17 cellular contexts compared by ENCODE assay signal in genomic region chr17:3763777-3764170, GRCh38. TPM values are rescaled to one million over a fixed set of nuclear protein-coding genes. Genes with fewer than 3 reads are reported as not detected.
A peak's percentile ranks its signal among the peaks of the same experiment; 100 is the strongest.
DNase-seq lines count a peak whose midpoint lies in the region; ATAC-seq and TF ChIP-seq lines count a peak whose summit lies in the region.
"Had no signal": no experiment of that assay in that cellular context is flagged by ENCODE, and none has a peak within 500 bp of the region (broad histone marks: within the 10 kb centered on the region; RNA-seq: fewer than 3 reads in every experiment).

No MANE protein-coding gene starts in this region.

- DNase-seq in Daoy (ENCODE audit: low read depth) (peak; percentile 29), memory B cell (ENCODE audit: low spot score in 2 of 2) (no peak), SK-N-SH (no peak), WTC11 (ENCODE audit: low spot score) (no peak)
- no peak for DNase-seq in activated T-helper 1 cell treated with anti-CD3 and anti-CD28 coated beads, Interleukin-12 subunit alpha, Interleukin-12 subunit beta, Interleukin-2, Interleukin-4 antibody, amounts not matched to agents 30 ng/mL and 10 ng/mL and 1 ng/mL, durations not matched to agents 14 hours and 24 hours and 36 hours (ENCODE audit: low spot score)
- DNase-seq in stimulated activated CD8-positive, alpha-beta memory T cell treated with anti-CD3 and anti-CD28 coated beads, Interleukin-4, amount 100 ng/mL, for 48 hours: no peak
- DNase-seq: AML-193; caudate nucleus; islet precursor cell; MG63; NCI-H2081; NCI-H774; stimulated activated CD4-positive, alpha-beta T cell treated with anti-CD3 and anti-CD28 coated beads, Interleukin-12 subunit alpha, Interleukin-12 subunit beta, amount 100 ng/mL, for 4 hours had no signal

- H3K27me3 ChIP-seq in BLaER1 treated with 17β-estradiol and CSF1 and Interleukin-3, amounts not matched to agents 10 nM and 100 nM: no peaks in the 10 kb centered on the region
- no peaks in the 10 kb centered on the region for H3K27me3 ChIP-seq in SK-N-SH (ENCODE audit: insufficient read depth)
- H3K27me3 ChIP-seq: MG63 had no signal

- H3K27me3 Mint-ChIP-seq in activated T-helper 1 cell treated with anti-CD3 and anti-CD28 coated beads, Interleukin-12 subunit alpha, Interleukin-12 subunit beta, Interleukin-2, Interleukin-4 antibody, amounts not matched to agents 30 ng/mL and 10 ng/mL and 1 ng/mL, durations not matched to agents 14 hours and 24 hours and 36 hours (ENCODE audit: insufficient read depth): peaks cover 2% of the 10 kb centered on the region
- H3K27me3 Mint-ChIP-seq in memory B cell (no peaks in the 10 kb centered on the region), WTC11 (ENCODE audit: low read depth) (peaks cover 3% of the 10 kb centered on the region)

- peak overlapping the region; percentile 96 for H3K27ac Mint-ChIP-seq in activated T-helper 1 cell treated with anti-CD3 and anti-CD28 coated beads, Interleukin-12 subunit alpha, Interleukin-12 subunit beta, Interleukin-2, Interleukin-4 antibody, amounts not matched to agents 30 ng/mL and 10 ng/mL and 1 ng/mL, durations not matched to agents 14 hours and 24 hours and 36 hours
- peak overlapping the region; percentile 58 for H3K27ac Mint-ChIP-seq in memory B cell
- no peak overlapping the region for H3K27ac Mint-ChIP-seq in WTC11
- H3K27ac Mint-ChIP-seq: mesothelial cell of epicardium had no signal

- H3K27ac ChIP-seq in BLaER1 treated with 17β-estradiol and CSF1 and Interleukin-3, amounts not matched to agents 10 nM and 100 nM: peak overlapping the region in 5 of 11 experiments; percentile 0 to 95 (median 83); a peak in 7 of 22 replicates
- no peak overlapping the region for H3K27ac ChIP-seq in SK-N-SH (ENCODE audit: low read depth in 2 of 2, low read length in 1 of 2)
- H3K27ac ChIP-seq: parathyroid adenoma had no signal

- H3K36me3 Mint-ChIP-seq in activated T-helper 1 cell treated with anti-CD3 and anti-CD28 coated beads, Interleukin-12 subunit alpha, Interleukin-12 subunit beta, Interleukin-2, Interleukin-4 antibody, amounts not matched to agents 30 ng/mL and 10 ng/mL and 1 ng/mL, durations not matched to agents 14 hours and 24 hours and 36 hours (ENCODE audit: low read depth): peaks cover 24% of the 10 kb centered on the region
- H3K36me3 Mint-ChIP-seq in memory B cell (peaks cover 5% of the 10 kb centered on the region), WTC11 (peaks cover 19% of the 10 kb centered on the region)
- H3K36me3 Mint-ChIP-seq: mesothelial cell of epicardium had no signal

- 36% methylated on average over 3 of the region's 3 CpGs for WGBS in SK-N-SH (ENCODE audit: low lambda C conversion rate)

- H3K4me1 Mint-ChIP-seq in activated T-helper 1 cell treated with anti-CD3 and anti-CD28 coated beads, Interleukin-12 subunit alpha, Interleukin-12 subunit beta, Interleukin-2, Interleukin-4 antibody, amounts not matched to agents 30 ng/mL and 10 ng/mL and 1 ng/mL, durations not matched to agents 14 hours and 24 hours and 36 hours (ENCODE audit: low read depth): peaks cover 57% of the 10 kb centered on the region
- H3K4me1 Mint-ChIP-seq in memory B cell: peaks cover 11% of the 10 kb centered on the region
- H3K4me1 Mint-ChIP-seq in WTC11: no peaks in the 10 kb centered on the region; the same call in 1 of the 2 replicates
- H3K4me1 Mint-ChIP-seq: mesothelial cell of epicardium had no signal

- no peak overlapping the region for H2AFZ ChIP-seq in SK-N-SH (ENCODE audit: low read depth)
- H2AFZ ChIP-seq: parathyroid adenoma had no signal

- no peak for ATAC-seq in memory B cell (ENCODE audit: low read depth)
- ATAC-seq in WTC11: no peak
- no peak for ATAC-seq in GM18502 (IDR thresholded peaks at IDR 0.05; ENCODE audit: poor library complexity, unreplicated experiment)

- no peaks in the 10 kb centered on the region for H3K9me2 ChIP-seq in SK-N-SH

- no peaks in the 10 kb centered on the region for H3K79me2 ChIP-seq in SK-N-SH (ENCODE audit: insufficient read depth)
- H3K79me2 ChIP-seq: parathyroid adenoma had no signal

- H3K36me3 ChIP-seq in BLaER1 treated with 17β-estradiol and CSF1 and Interleukin-3, amounts not matched to agents 10 nM and 100 nM: no peaks in the 10 kb centered on the region
- no peaks in the 10 kb centered on the region for H3K36me3 ChIP-seq in SK-N-SH (replicated peaks in 1 of 2; ENCODE audit: control insufficient read depth in 1 of 2, insufficient read depth in 2 of 2, low read length in 1 of 2)
- H3K36me3 ChIP-seq: MG63 had no signal

- H3F3A ChIP-seq in SK-N-SH (replicated peaks; ENCODE audit: insufficient read depth): no peaks in the 10 kb centered on the region

- H4K20me1 ChIP-seq in BLaER1 treated with 17β-estradiol and CSF1 and Interleukin-3, amounts not matched to agents 10 nM and 100 nM: no peaks in the 10 kb centered on the region; a peak in 1 of 22 replicates
- H4K20me1 ChIP-seq in SK-N-SH (ENCODE audit: insufficient read depth): no peaks in the 10 kb centered on the region

- no peak overlapping the region for H3K4me3 ChIP-seq in BLaER1 treated with 17β-estradiol and CSF1 and Interleukin-3, amounts not matched to agents 10 nM and 100 nM
- no peak overlapping the region for H3K4me3 ChIP-seq in SK-N-SH (ENCODE audit: low read depth in 2 of 2, low read length in 1 of 2)
- H3K4me3 ChIP-seq: MG63 had no signal

- POLR2A ChIA-PET in SK-N-SH (lab: Yijun Ruan, JAX) (no interaction called here), WTC11 (lab: Charles Lee) (interaction anchor here (0.9 kb wide), 1 partner anchor 9 kb away, joined by 4 read pairs; no protein-coding TSS in a partner anchor)

- peaks cover 0 to 16% (median 11%) of the 10 kb centered on the region in 11 experiments; a peak in 18 of 22 replicates for H3K9me3 ChIP-seq in BLaER1 treated with 17β-estradiol and CSF1 and Interleukin-3, amounts not matched to agents 10 nM and 100 nM (replicated peaks in 1 of 11)
- H3K9me3 ChIP-seq in SK-N-SH: no peaks in the 10 kb centered on the region
- H3K9me3 ChIP-seq: MG63 had no signal

- CTCF ChIA-PET in SK-N-SH (lab: Yijun Ruan, JAX) (interaction anchor here (1.5 kb wide), 1 partner anchor 27 kb away, joined by 6 read pairs; no protein-coding TSS in a partner anchor), WTC11 (lab: Charles Lee) (interaction anchor here (7.5 kb wide), 1 partner anchor 25 kb away, joined by 45 read pairs; no protein-coding TSS in a partner anchor)

- H3K9ac ChIP-seq in BLaER1 treated with 17β-estradiol and CSF1 and Interleukin-3, amounts not matched to agents 10 nM and 100 nM: peak overlapping the region in 3 of 11 experiments; percentile 50 to 80 (median 67); a peak in 4 of 22 replicates
- H3K9ac ChIP-seq in SK-N-SH: no peak overlapping the region
- H3K9ac ChIP-seq: parathyroid adenoma had no signal

- TF ChIP-seq RAD21 in SK-N-SH (IDR thresholded peaks at IDR 0.05; ENCODE audit: low read length): no peak

- intact Hi-C loops in activated T-helper 1 cell treated with anti-CD3 and anti-CD28 coated beads, Interleukin-12 subunit alpha, Interleukin-12 subunit beta, Interleukin-2, Interleukin-4 antibody, amounts not matched to agents 30 ng/mL and 10 ng/mL and 1 ng/mL, durations not matched to agents 14 hours and 24 hours and 36 hours (cut with micrococcal nuclease): loop anchor here (1.0 to 2.0 kb wide), 4 partner anchors 8 to 33 kb away; no protein-coding TSS in a partner anchor

- TF ChIP-seq CTCF in SK-N-SH (IDR thresholded peaks at IDR 0.05): no peak
- no peak for TF ChIP-seq CTCF in WTC11 (IDR thresholded peaks at IDR 0.05)

- peaks cover 10 to 59% (median 46%) of the 10 kb centered on the region in 10 experiments for H3K4me1 ChIP-seq in BLaER1 treated with 17β-estradiol and CSF1 and Interleukin-3, amounts not matched to agents 10 nM and 100 nM
- H3K4me1 ChIP-seq in SK-N-SH (ENCODE audit: control insufficient read depth in 1 of 2, insufficient read depth in 2 of 2, low read depth in 1 of 2, low read length in 1 of 2): no peaks in the 10 kb centered on the region
- H3K4me1 ChIP-seq: parathyroid adenoma had no signal

- TF ChIP-seq EP300 in SK-N-SH (IDR thresholded peaks at IDR 0.05; ENCODE audit: borderline replicate concordance in 1 of 2, low read depth in 1 of 2, low read length in 1 of 2): no peak

- peak overlapping the region in 9 of 11 experiments; percentile 12 to 90 (median 69); a peak in 14 of 22 replicates for H3K4me2 ChIP-seq in BLaER1 treated with 17β-estradiol and CSF1 and Interleukin-3, amounts not matched to agents 10 nM and 100 nM
- no peak overlapping the region for H3K4me2 ChIP-seq in SK-N-SH

- peak overlapping the region; percentile 71 for H3K4me3 Mint-ChIP-seq in activated T-helper 1 cell treated with anti-CD3 and anti-CD28 coated beads, Interleukin-12 subunit alpha, Interleukin-12 subunit beta, Interleukin-2, Interleukin-4 antibody, amounts not matched to agents 30 ng/mL and 10 ng/mL and 1 ng/mL, durations not matched to agents 14 hours and 24 hours and 36 hours
- H3K4me3 Mint-ChIP-seq in memory B cell: no peak overlapping the region
- no peak overlapping the region for H3K4me3 Mint-ChIP-seq in WTC11
- H3K4me3 Mint-ChIP-seq: mesothelial cell of epicardium had no signal

- H3K9me3 Mint-ChIP-seq in activated T-helper 1 cell treated with anti-CD3 and anti-CD28 coated beads, Interleukin-12 subunit alpha, Interleukin-12 subunit beta, Interleukin-2, Interleukin-4 antibody, amounts not matched to agents 30 ng/mL and 10 ng/mL and 1 ng/mL, durations not matched to agents 14 hours and 24 hours and 36 hours: peaks cover 26% of the 10 kb centered on the region
- H3K9me3 Mint-ChIP-seq in memory B cell (peaks cover 3% of the 10 kb centered on the region), WTC11 (peaks cover 25% of the 10 kb centered on the region)

TF ChIP-seq in SK-N-SH, 30 proteins besides CTCF, POLR2A, EP300 and RAD21 (continues in another document):
- TF ChIP-seq EZH2phosphoT487 (IDR thresholded peaks at IDR 0.05; ENCODE audit: borderline replicate concordance, low read depth): no peak

RNA-seq across cellular contexts. Expression of gene ITGAE, which starts 37.2 kb away (rescaled TPM):
- total RNA-seq in Daoy (2014; rRNA removed; shearing (Covaris generic)): 47.0 and 56.9 TPM in 2 replicates
- 31.8 and 35.0 TPM in 2 replicates for total RNA-seq in activated T-helper 1 cell treated with anti-CD3 and anti-CD28 coated beads, Interleukin-12 subunit alpha, Interleukin-12 subunit beta, Interleukin-2, Interleukin-4 antibody, amounts not matched to agents 30 ng/mL and 10 ng/mL and 1 ng/mL, durations not matched to agents 14 hours and 24 hours and 36 hours
- polyA plus RNA-seq in SK-N-SH (2012; rRNA removed): 56.7 and 73.4 TPM in 2 replicates
- polyA plus RNA-seq in SK-N-SH (2012; cell fraction: cytosol; rRNA removed): 72.1 and 78.3 TPM in 2 replicates
- 32.0 and 33.4 TPM in 2 replicates for polyA plus RNA-seq in SK-N-SH (2012; cell fraction: nucleus; rRNA removed)
- total RNA-seq in WTC11 (2021): 18.6 to 21.3 TPM (median 19.5 TPM) in 3 replicates

RNA-seq across cellular contexts. Expression of gene HASPIN, which starts 40.1 kb away (rescaled TPM):
- total RNA-seq in Daoy (2014; rRNA removed; shearing (Covaris generic)): 11.0 and 12.7 TPM in 2 replicates
- total RNA-seq in activated T-helper 1 cell treated with anti-CD3 and anti-CD28 coated beads, Interleukin-12 subunit alpha, Interleukin-12 subunit beta, Interleukin-2, Interleukin-4 antibody, amounts not matched to agents 30 ng/mL and 10 ng/mL and 1 ng/mL, durations not matched to agents 14 hours and 24 hours and 36 hours: 25.7 and 26.1 TPM in 2 replicates
- polyA plus RNA-seq in SK-N-SH (2012; rRNA removed): 1.2 and 1.4 TPM in 2 replicates
- 1.2 and 1.6 TPM in 2 replicates for polyA plus RNA-seq in SK-N-SH (2012; cell fraction: cytosol; rRNA removed)
- 0.55 and 0.80 TPM in 2 replicates for polyA plus RNA-seq in SK-N-SH (2012; cell fraction: nucleus; rRNA removed)
- total RNA-seq in WTC11 (2021): 30.0 to 30.8 TPM (median 30.4 TPM) in 3 replicates
